1 cellular context compared by ENCODE assay signal in the genomic region with DNA sequence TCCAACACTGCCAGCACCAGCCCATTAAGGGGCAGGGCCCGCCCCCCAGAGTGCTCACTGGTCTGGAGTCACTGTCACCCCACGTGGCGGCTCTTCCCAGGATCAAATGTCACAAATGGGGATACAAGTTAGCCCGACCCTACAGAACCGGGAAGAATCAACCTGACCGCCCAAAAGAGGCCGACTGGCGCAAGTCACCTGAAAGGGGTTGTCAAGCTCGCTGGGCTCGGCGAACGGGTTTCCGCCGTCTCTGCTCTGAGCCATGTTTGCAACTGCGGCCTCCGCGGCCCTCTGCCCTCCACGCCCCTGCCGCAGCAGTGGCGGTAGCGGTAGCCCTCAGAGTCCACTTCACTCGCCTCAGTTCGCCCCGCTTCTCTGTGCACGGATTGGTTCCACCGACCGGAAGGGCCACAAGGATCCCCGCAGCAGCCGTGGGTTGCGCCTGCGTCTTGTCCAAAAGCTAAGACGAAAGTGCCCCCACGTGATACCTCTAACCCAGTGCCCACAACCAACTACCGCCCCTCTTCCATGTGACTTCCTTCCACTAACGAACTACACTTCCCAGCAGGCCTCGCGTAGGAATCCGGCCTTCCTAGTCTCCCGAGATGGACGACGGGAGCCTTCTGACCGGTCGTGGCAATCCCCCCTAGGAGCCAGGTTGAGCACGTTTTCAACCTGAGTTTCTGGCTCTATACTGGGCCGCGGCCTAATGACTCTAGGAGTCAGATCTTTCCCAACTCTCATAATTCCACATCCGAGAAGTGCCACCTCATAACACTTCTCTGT.
TF ChIP-seq lines count a peak whose summit lies in the region.

Gene SCAMP3 (minus strand): TSS at position 473 of the 786 bp plus-strand sequence. CDS start 209 bp downstream, at position 264.

TF ChIP-seq in HepG2, 621 proteins besides CTCF, POLR2A, EP300 and RAD21 (continued from another document and continues in another):
- no peak for TF ChIP-seq ZBTB40 (IDR thresholded peaks at IDR 0.05)
- TF ChIP-seq ZBTB40 (CRISPR knock-in tag; IDR thresholded peaks at IDR 0.05) = peak; percentile 22; the same call in 1 of the 2 replicates
- no peak for TF ChIP-seq EHMT2 (IDR thresholded peaks at IDR 0.05; ENCODE audit: borderline replicate concordance, low read depth, low read length)
- TF ChIP-seq FOXK2 (IDR thresholded peaks at IDR 0.05) = no peak
- TF ChIP-seq ZNF777 (CRISPR knock-in tag; IDR thresholded peaks at IDR 0.05) = 0 out of 2 replicates have a peak, but pooled peaks have one; percentile 22
- TF ChIP-seq, protein P1, sequence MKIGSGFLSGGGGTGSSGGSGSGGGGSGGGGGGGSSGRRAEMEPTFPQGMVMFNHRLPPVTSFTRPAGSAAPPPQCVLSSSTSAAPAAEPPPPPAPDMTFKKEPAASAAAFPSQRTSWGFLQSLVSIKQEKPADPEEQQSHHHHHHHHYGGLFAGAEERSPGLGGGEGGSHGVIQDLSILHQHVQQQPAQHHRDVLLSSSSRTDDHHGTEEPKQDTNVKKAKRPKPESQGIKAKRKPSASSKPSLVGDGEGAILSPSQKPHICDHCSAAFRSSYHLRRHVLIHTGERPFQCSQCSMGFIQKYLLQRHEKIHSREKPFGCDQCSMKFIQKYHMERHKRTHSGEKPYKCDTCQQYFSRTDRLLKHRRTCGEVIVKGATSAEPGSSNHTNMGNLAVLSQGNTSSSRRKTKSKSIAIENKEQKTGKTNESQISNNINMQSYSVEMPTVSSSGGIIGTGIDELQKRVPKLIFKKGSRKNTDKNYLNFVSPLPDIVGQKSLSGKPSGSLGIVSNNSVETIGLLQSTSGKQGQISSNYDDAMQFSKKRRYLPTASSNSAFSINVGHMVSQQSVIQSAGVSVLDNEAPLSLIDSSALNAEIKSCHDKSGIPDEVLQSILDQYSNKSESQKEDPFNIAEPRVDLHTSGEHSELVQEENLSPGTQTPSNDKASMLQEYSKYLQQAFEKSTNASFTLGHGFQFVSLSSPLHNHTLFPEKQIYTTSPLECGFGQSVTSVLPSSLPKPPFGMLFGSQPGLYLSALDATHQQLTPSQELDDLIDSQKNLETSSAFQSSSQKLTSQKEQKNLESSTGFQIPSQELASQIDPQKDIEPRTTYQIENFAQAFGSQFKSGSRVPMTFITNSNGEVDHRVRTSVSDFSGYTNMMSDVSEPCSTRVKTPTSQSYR (CRISPR knock-in tag; IDR thresholded peaks at IDR 0.05; ENCODE audit: borderline replicate concordance) = no peak; the same call in 1 of the 2 replicates
- TF ChIP-seq ZBTB43 (CRISPR knock-in tag; conservative IDR thresholded peaks at IDR 0.05) = no peak
- TF ChIP-seq, protein P2, sequence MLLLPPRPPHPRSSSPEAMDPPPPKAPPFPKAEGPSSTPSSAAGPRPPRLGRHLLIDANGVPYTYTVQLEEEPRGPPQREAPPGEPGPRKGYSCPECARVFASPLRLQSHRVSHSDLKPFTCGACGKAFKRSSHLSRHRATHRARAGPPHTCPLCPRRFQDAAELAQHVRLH (CRISPR knock-in tag; IDR thresholded peaks at IDR 0.05; ENCODE audit: borderline replicate concordance, low read depth) = 0 out of 2 replicates have a peak, but pooled peaks have one; percentile 46
- no peak for TF ChIP-seq NR3C1 (CRISPR knock-in tag; IDR thresholded peaks at IDR 0.05)
- TF ChIP-seq, protein P3, sequence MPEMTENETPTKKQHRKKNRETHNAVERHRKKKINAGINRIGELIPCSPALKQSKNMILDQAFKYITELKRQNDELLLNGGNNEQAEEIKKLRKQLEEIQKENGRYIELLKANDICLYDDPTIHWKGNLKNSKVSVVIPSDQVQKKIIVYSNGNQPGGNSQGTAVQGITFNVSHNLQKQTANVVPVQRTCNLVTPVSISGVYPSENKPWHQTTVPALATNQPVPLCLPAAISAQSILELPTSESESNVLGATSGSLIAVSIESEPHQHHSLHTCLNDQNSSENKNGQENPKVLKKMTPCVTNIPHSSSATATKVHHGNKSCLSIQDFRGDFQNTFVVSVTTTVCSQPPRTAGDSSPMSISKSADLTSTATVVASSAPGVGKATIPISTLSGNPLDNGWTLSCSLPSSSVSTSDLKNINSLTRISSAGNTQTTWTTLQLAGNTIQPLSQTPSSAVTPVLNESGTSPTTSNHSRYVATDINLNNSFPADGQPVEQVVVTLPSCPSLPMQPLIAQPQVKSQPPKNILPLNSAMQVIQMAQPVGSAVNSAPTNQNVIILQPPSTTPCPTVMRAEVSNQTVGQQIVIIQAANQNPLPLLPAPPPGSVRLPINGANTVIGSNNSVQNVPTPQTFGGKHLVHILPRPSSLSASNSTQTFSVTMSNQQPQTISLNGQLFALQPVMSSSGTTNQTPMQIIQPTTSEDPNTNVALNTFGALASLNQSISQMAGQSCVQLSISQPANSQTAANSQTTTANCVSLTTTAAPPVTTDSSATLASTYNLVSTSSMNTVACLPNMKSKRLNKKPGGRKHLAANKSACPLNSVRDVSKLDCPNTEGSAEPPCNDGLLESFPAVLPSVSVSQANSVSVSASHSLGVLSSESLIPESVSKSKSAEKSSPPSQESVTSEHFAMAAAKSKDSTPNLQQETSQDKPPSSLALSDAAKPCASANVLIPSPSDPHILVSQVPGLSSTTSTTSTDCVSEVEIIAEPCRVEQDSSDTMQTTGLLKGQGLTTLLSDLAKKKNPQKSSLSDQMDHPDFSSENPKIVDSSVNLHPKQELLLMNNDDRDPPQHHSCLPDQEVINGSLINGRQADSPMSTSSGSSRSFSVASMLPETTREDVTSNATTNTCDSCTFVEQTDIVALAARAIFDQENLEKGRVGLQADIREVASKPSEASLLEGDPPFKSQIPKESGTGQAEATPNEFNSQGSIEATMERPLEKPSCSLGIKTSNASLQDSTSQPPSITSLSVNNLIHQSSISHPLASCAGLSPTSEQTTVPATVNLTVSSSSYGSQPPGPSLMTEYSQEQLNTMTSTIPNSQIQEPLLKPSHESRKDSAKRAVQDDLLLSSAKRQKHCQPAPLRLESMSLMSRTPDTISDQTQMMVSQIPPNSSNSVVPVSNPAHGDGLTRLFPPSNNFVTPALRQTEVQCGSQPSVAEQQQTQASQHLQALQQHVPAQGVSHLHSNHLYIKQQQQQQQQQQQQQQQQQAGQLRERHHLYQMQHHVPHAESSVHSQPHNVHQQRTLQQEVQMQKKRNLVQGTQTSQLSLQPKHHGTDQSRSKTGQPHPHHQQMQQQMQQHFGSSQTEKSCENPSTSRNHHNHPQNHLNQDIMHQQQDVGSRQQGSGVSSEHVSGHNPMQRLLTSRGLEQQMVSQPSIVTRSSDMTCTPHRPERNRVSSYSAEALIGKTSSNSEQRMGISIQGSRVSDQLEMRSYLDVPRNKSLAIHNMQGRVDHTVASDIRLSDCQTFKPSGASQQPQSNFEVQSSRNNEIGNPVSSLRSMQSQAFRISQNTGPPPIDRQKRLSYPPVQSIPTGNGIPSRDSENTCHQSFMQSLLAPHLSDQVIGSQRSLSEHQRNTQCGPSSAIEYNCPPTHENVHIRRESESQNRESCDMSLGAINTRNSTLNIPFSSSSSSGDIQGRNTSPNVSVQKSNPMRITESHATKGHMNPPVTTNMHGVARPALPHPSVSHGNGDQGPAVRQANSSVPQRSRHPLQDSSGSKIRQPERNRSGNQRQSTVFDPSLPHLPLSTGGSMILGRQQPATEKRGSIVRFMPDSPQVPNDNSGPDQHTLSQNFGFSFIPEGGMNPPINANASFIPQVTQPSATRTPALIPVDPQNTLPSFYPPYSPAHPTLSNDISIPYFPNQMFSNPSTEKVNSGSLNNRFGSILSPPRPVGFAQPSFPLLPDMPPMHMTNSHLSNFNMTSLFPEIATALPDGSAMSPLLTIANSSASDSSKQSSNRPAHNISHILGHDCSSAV (CRISPR knock-in tag; IDR thresholded peaks at IDR 0.05; ENCODE audit: borderline replicate concordance) = peak; percentile 85; the same call in 1 of the 2 replicates
- no peak for TF ChIP-seq ZNF430 (CRISPR knock-in tag; IDR thresholded peaks at IDR 0.05)
- TF ChIP-seq ZNF558 (CRISPR knock-in tag; IDR thresholded peaks at IDR 0.05; ENCODE audit: borderline replicate concordance) = 0 out of 2 replicates have a peak, but pooled peaks have one; percentile 50
- TF ChIP-seq ATF1 (CRISPR knock-in tag; IDR thresholded peaks at IDR 0.05) = no peak; the same call in 1 of the 2 replicates
- TF ChIP-seq RFXANK (CRISPR knock-in tag; IDR thresholded peaks at IDR 0.05) = no peak
- TF ChIP-seq ZNF234 (CRISPR knock-in tag; conservative IDR thresholded peaks at IDR 0.05) = no peak
- TF ChIP-seq ZNF572 (CRISPR knock-in tag; IDR thresholded peaks at IDR 0.05) = no peak
- 0 out of 2 replicates have a peak, but pooled peaks have one; percentile 42 for TF ChIP-seq SMAD1 (CRISPR knock-in tag; IDR thresholded peaks at IDR 0.05; ENCODE audit: borderline replicate concordance, low read depth)
- no peak for TF ChIP-seq ZNF674 (CRISPR knock-in tag; IDR thresholded peaks at IDR 0.05; ENCODE audit: low read depth)
- TF ChIP-seq ZBTB42 (CRISPR knock-in tag; IDR thresholded peaks at IDR 0.05) = peak; percentile 87
- TF ChIP-seq TEAD3 (CRISPR knock-in tag; optimal IDR thresholded peaks at IDR 0.05; ENCODE audit: borderline replicate concordance) = peak; percentile 88
- TF ChIP-seq SYNCRIP (IDR thresholded peaks at IDR 0.05; ENCODE audit: insufficient read depth, low read depth, low read length) = no peak
